ENCODE assay signal across 1 cellular context in genomic region chr11:65609711-65610110, GRCh38.
TF ChIP-seq lines count a peak whose summit lies in the region.

No MANE protein-coding gene starts in this region.

TF ChIP-seq in K562, 482 proteins besides CTCF, POLR2A, EP300 and RAD21:
- TF ChIP-seq ZFP1 (CRISPR knock-in tag; IDR thresholded peaks at IDR 0.05) (no peak), ZFP36 (IDR thresholded peaks at IDR 0.05; ENCODE audit: low read depth, low read length, partially characterized antibody) (peak; percentile 53)
TF ChIP-seq in K562: peak in this region for 1.
